ENCODE assay signal across 10 cellular contexts in genomic region chr9:93587651-93588347, GRCh38. TPM values are rescaled to one million over a fixed set of nuclear protein-coding genes. Genes with fewer than 3 reads are reported as not detected.
DNase-seq lines count a peak whose midpoint lies in the region; ATAC-seq and TF ChIP-seq lines count a peak whose summit lies in the region.
"Had no signal": no experiment of that assay in that cellular context is flagged by ENCODE, and none has a peak within 500 bp of the region (broad histone marks: within the 10 kb centered on the region; RNA-seq: fewer than 3 reads in every experiment).

No MANE protein-coding gene starts in this region.

- H3K27ac Mint-ChIP-seq in CD4-positive, alpha-beta T cell: peak overlapping the region; percentile 65
- no peak overlapping the region for H3K27ac Mint-ChIP-seq in neural crest cell (ENCODE audit: unreplicated experiment)

- TF ChIP-seq POLR2A in gastroesophageal sphincter (IDR thresholded peaks at IDR 0.05): no peak

- no peaks in the 10 kb centered on the region for H3K9me3 ChIP-seq in CD4-positive, alpha-beta T cell (ENCODE audit: control insufficient read depth, low read length)
- no peaks in the 10 kb centered on the region for H3K9me3 ChIP-seq in gastroesophageal sphincter
- H3K9me3 ChIP-seq: gastrocnemius medialis had no signal

- no peak for DNase-seq in CD4-positive, alpha-beta T cell
- DNase-seq in neural crest cell (ENCODE audit: low read depth, low spot score) (no peak), NCI-H345 (lab: John Stamatoyannopoulos, UW) (no peak), NCI-H1417 treated with DMSO at 0.1 percent for 48 hours (lab: John Stamatoyannopoulos, UW) (no peak)
- DNase-seq: caudate nucleus, gastrocnemius medialis had no signal

- H3K9me3 Mint-ChIP-seq in CD4-positive, alpha-beta T cell: no peaks in the 10 kb centered on the region
- peaks cover 4% of the 10 kb centered on the region for H3K9me3 Mint-ChIP-seq in neural crest cell

- ATAC-seq in CD4-positive, alpha-beta T cell (ENCODE audit: poor library complexity): no peak
- ATAC-seq in gastroesophageal sphincter (peak; percentile 17), HG03045 (IDR thresholded peaks at IDR 0.05; ENCODE audit: unreplicated experiment) (no peak), HG03095 (IDR thresholded peaks at IDR 0.05; ENCODE audit: unreplicated experiment) (no peak)
- ATAC-seq: gastrocnemius medialis had no signal

- no peaks in the 10 kb centered on the region for H3K27me3 Mint-ChIP-seq in CD4-positive, alpha-beta T cell
- no peaks in the 10 kb centered on the region for H3K27me3 Mint-ChIP-seq in neural crest cell (ENCODE audit: low read depth)

- H3K4me1 Mint-ChIP-seq in CD4-positive, alpha-beta T cell (ENCODE audit: low read depth): peaks cover 86% of the 10 kb centered on the region
- H3K4me1 Mint-ChIP-seq in neural crest cell: peaks cover 44% of the 10 kb centered on the region

- no peak for TF ChIP-seq EP300 in gastroesophageal sphincter (IDR thresholded peaks at IDR 0.05)

- H3K36me3 ChIP-seq in gastroesophageal sphincter: no peaks in the 10 kb centered on the region
- H3K36me3 ChIP-seq: gastrocnemius medialis had no signal

- no peaks in the 10 kb centered on the region for H3K27me3 ChIP-seq in CD4-positive, alpha-beta T cell (ENCODE audit: control insufficient read depth, insufficient read depth, low read length)
- no peaks in the 10 kb centered on the region for H3K27me3 ChIP-seq in gastroesophageal sphincter
- H3K27me3 ChIP-seq: gastrocnemius medialis had no signal

- TF ChIP-seq CTCF in CD4-positive, alpha-beta T cell (IDR thresholded peaks at IDR 0.05): no peak
- TF ChIP-seq CTCF in WI38 (IDR thresholded peaks at IDR 0.05; ENCODE audit: low read depth, low read length) (0 out of 2 replicates have a peak, but pooled peaks have one; percentile 9), gastroesophageal sphincter (IDR thresholded peaks at IDR 0.05) (no peak), neural crest cell (conservative IDR thresholded peaks at IDR 0.05) (peak; percentile 46)

- POLR2A ChIA-PET in CD4-positive, alpha-beta T cell (lab: Charles Lee): no interaction called here

- H3K4me3 ChIP-seq in WI38 (ENCODE audit: low read depth, low read length) (no peak overlapping the region), gastroesophageal sphincter (no peak overlapping the region)
- H3K4me3 ChIP-seq: gastrocnemius medialis had no signal

- CTCF ChIA-PET in CD4-positive, alpha-beta T cell (lab: Charles Lee): no interaction called here

- intact Hi-C loops in CD4-positive, alpha-beta T cell (cut with DNase I, micrococcal nuclease): no loop called here

- peaks cover 0 to 75% (median 24%) of the 10 kb centered on the region in 3 donors for H3K4me1 ChIP-seq in gastroesophageal sphincter

- H3K4me3 Mint-ChIP-seq in CD4-positive, alpha-beta T cell: no peak overlapping the region
- no peak overlapping the region for H3K4me3 Mint-ChIP-seq in neural crest cell

- WGBS in gastroesophageal sphincter (ENCODE audit: low coverage in 1 of 2), 2 donors: 71 to 100% methylated on average over 1 to 4 of the region's 11 CpGs

- H3K27ac ChIP-seq in CD4-positive, alpha-beta T cell (ENCODE audit: low read depth, low read length): no peak overlapping the region
- H3K27ac ChIP-seq in gastroesophageal sphincter: no peak overlapping the region
- H3K27ac ChIP-seq: gastrocnemius medialis had no signal

- peaks cover 16% of the 10 kb centered on the region for H3K36me3 Mint-ChIP-seq in CD4-positive, alpha-beta T cell (ENCODE audit: low read depth)
- peaks cover 14% of the 10 kb centered on the region for H3K36me3 Mint-ChIP-seq in neural crest cell (ENCODE audit: low read depth)

RNA-seq across cellular contexts. Expression of gene PHF2, which starts 11.4 kb away (rescaled TPM):
- 10 to 100 TPM; 27.3 to 28.8 TPM for total RNA-seq in CD4-positive, alpha-beta T cell
- total RNA-seq in gastroesophageal sphincter: 10 to 100 TPM; 37.2 to 51.2 (median 39.2) TPM
- total RNA-seq in neural crest cell: 34.4 and 34.7 TPM in 2 replicates

Comparison
In these comparisons a context has a peak if more than half of its experiments do, and no peak if none do; other contexts are left out.
1. CTCF ChIP-seq: peak in WI38 (single experiment) and neural crest cell (single experiment); none in CD4-positive, alpha-beta T cell (single experiment) and gastroesophageal sphincter (0 of 4).